ENCODE assay signal across 1 cellular context in genomic region chr1:152517237-152517811, GRCh38.
TF ChIP-seq lines count a peak whose summit lies in the region.

No MANE protein-coding gene starts in this region.

TF ChIP-seq in WTC11, 78 proteins besides CTCF, POLR2A, EP300 and RAD21 (continued from another document):
- TF ChIP-seq IRF2 (CRISPR knock-in tag; IDR thresholded peaks at IDR 0.05; ENCODE audit: borderline replicate concordance, low read depth) (no peak), E2F4 (CRISPR knock-in tag; IDR thresholded peaks at IDR 0.05; ENCODE audit: borderline replicate concordance, low read depth) (no peak), ZNF317 (CRISPR knock-in tag; IDR thresholded peaks at IDR 0.05; ENCODE audit: borderline replicate concordance, low read depth) (no peak), GTF2I (CRISPR knock-in tag; conservative IDR thresholded peaks at IDR 0.05) (no peak), ELF4 (CRISPR knock-in tag; IDR thresholded peaks at IDR 0.05; ENCODE audit: low read depth) (no peak)
